ENCODE assay signal across 12 cellular contexts in the genomic region with DNA sequence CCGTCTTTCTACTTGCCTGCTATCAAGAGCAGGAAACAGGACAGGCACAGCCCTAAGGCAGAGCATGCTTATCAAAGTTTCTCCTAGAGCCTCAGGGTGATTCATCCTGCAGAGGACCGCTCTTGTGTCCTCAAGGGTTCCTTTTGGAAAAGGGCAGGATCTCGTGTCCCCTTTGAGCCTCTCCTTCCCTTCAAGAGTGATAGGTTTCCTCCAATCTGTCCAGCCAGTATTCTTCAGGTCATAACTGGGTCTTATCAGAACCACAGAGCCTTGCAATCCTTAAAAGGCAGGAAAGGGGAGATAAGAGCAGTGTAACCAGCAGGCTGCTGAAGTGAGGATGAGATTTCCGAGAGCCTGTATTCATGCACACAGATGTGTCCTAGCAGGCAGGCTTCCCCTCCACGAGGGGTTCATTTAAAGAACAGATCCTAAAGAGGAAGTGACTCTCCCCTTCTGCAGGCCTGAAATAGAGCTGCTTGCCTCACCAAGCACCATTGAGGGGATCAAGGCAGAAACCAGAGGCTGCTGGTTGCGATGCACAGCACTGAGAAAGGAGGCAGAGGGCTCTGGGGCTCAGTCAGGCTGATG.
DNase-seq lines count a peak whose midpoint lies in the region; ATAC-seq, FAIRE-seq and TF ChIP-seq lines count a peak whose summit lies in the region.
"Had no signal": no experiment of that assay in that cellular context is flagged by ENCODE, and none has a peak within 500 bp of the region (broad histone marks: within the 10 kb centered on the region; RNA-seq: fewer than 3 reads in every experiment).

No MANE protein-coding gene starts in this region.

- no peaks in the 10 kb centered on the region for H4K20me1 ChIP-seq in K562 (replicated peaks; ENCODE audit: control insufficient read depth, insufficient read depth, low read length)

- H3K27me3 ChIP-seq in K562 (ENCODE audit: control insufficient read depth in 2 of 2, insufficient read depth in 2 of 2, low read length in 2 of 2) (no peaks in the 10 kb centered on the region; a peak in 1 of 5 replicates), left lung (no peaks in the 10 kb centered on the region), transverse colon (no peaks in the 10 kb centered on the region)

- H3K9me3 Mint-ChIP-seq in stimulated activated effector memory CD8-positive, alpha-beta T cell treated with anti-CD3 and anti-CD28 coated beads, Interleukin-12 subunit alpha, Interleukin-12 subunit beta, amount 100 ng/mL, for 72 hours: peaks cover 2% of the 10 kb centered on the region

- no peaks in the 10 kb centered on the region for H3K9me3 ChIP-seq in K562 (replicated peaks; ENCODE audit: control insufficient read depth, insufficient read depth, low read depth, low read length)
- peaks cover 0 to 4% of the 10 kb centered on the region in 2 donors for H3K9me3 ChIP-seq in left lung
- peaks cover under 1 to 2% of the 10 kb centered on the region in 2 donors for H3K9me3 ChIP-seq in transverse colon

- H3K9me1 ChIP-seq in K562 (ENCODE audit: control insufficient read depth, insufficient read depth, low read length): no peaks in the 10 kb centered on the region

- H3K4me3 Mint-ChIP-seq in stimulated activated effector memory CD8-positive, alpha-beta T cell treated with anti-CD3 and anti-CD28 coated beads, Interleukin-12 subunit alpha, Interleukin-12 subunit beta, amount 100 ng/mL, for 72 hours: no peak overlapping the region
- H3K4me3 Mint-ChIP-seq: activated B cell treated with CpG ODN at 0.5 μM for 24 hours; activated naive CD8-positive, alpha-beta T cell treated with anti-CD3 and anti-CD28 coated beads for 36 hours had no signal

- intact Hi-C loops in K562 (cut with micrococcal nuclease) (no loop called here), left lung (cut with DNase I) (no loop called here), transverse colon (cut with DNase I; ENCODE audit: low total_unique reads) (loop anchor here (10.0 kb wide), 1 partner anchor 130 kb away; no protein-coding TSS in a partner anchor)

- H3K4me1 Mint-ChIP-seq in stimulated activated effector memory CD8-positive, alpha-beta T cell treated with anti-CD3 and anti-CD28 coated beads, Interleukin-12 subunit alpha, Interleukin-12 subunit beta, amount 100 ng/mL, for 72 hours: peaks cover 36% of the 10 kb centered on the region

- no TSS peak for BruUV-seq in K562 (replicated peaks; lab: Mats Ljungman, UMichigan)

- no peak overlapping the region for H3K9ac ChIP-seq in K562 (ENCODE audit: insufficient read depth in 1 of 2, low read depth in 2 of 2, low read length in 2 of 2)
- H3K9ac ChIP-seq: parathyroid adenoma had no signal

- no peak overlapping the region for H2AFZ ChIP-seq in K562 (ENCODE audit: low read depth, low read length)
- H2AFZ ChIP-seq: parathyroid adenoma had no signal

- H3K36me3 Mint-ChIP-seq in stimulated activated effector memory CD8-positive, alpha-beta T cell treated with anti-CD3 and anti-CD28 coated beads, Interleukin-12 subunit alpha, Interleukin-12 subunit beta, amount 100 ng/mL, for 72 hours: no peaks in the 10 kb centered on the region

- TF ChIP-seq RAD21 in K562 (CRISPR knock-in tag; conservative IDR thresholded peaks at IDR 0.05 in 1 of 2, IDR thresholded peaks at IDR 0.05 in 1 of 2): no peak

- FAIRE-seq in K562 (lab: Jason Lieb, UNC): no peak

- no peak for TF ChIP-seq POLR2A in K562 (conservative IDR thresholded peaks at IDR 0.05)
- TF ChIP-seq POLR2A in transverse colon (IDR thresholded peaks at IDR 0.05): no peak

- no peak for ATAC-seq in K562
- ATAC-seq in left lung: peak; percentile 90
- no peak for ATAC-seq in stimulated activated effector memory CD8-positive, alpha-beta T cell treated with anti-CD3 and anti-CD28 coated beads, Interleukin-12 subunit alpha, Interleukin-12 subunit beta, amount 100 ng/mL, for 72 hours
- no peak for ATAC-seq in GM19035 (IDR thresholded peaks at IDR 0.05; ENCODE audit: unreplicated experiment)

- 0% methylated on average over 6 of the region's 6 CpGs for WGBS in K562 (ENCODE audit: insufficient coverage, low coverage, missing lambda C conversion rate)
- WGBS in transverse colon (ENCODE audit: low coverage in 1 of 2), 2 donors: 40 to 47% methylated on average over 4 to 6 of the region's 6 CpGs

- DNase-seq in Kasumi-1 (lab: John Stamatoyannopoulos, UW): peak; percentile 98
- DNase-seq in K562 (ENCODE audit: extremely low read depth in 1 of 4, low spot score in 3 of 4): no peak
- peak in 1 of 2 donors; percentile 40 for DNase-seq in left lung
- DNase-seq in transverse colon: peak; percentile 37
- no peak for DNase-seq in stimulated activated effector memory CD8-positive, alpha-beta T cell treated with anti-CD3 and anti-CD28 coated beads, Interleukin-12 subunit alpha, Interleukin-12 subunit beta, amount 100 ng/mL, for 72 hours (ENCODE audit: low spot score in 2 of 2)
- DNase-seq in COR-L47 (lab: John Stamatoyannopoulos, UW): no peak
- no peak for DNase-seq in caudate nucleus (lab: John Stamatoyannopoulos, UW)
- DNase-seq: activated B cell treated with CpG ODN at 0.5 μM for 24 hours; activated naive CD8-positive, alpha-beta T cell treated with anti-CD3 and anti-CD28 coated beads for 36 hours; NCI-H524 had no signal

- TF ChIP-seq CTCF in K562 (IDR thresholded peaks at IDR 0.05 in 2 of 3, conservative IDR thresholded peaks at IDR 0.05 in 1 of 3; ENCODE audit: insufficient read depth in 2 of 3, low read depth in 1 of 3, low read length in 3 of 3) (no peak), left lung (IDR thresholded peaks at IDR 0.05) (no peak), transverse colon (IDR thresholded peaks at IDR 0.05) (no peak)

- no peak overlapping the region for H3K27ac Mint-ChIP-seq in stimulated activated effector memory CD8-positive, alpha-beta T cell treated with anti-CD3 and anti-CD28 coated beads, Interleukin-12 subunit alpha, Interleukin-12 subunit beta, amount 100 ng/mL, for 72 hours
- H3K27ac Mint-ChIP-seq: activated B cell treated with CpG ODN at 0.5 μM for 24 hours; activated naive CD8-positive, alpha-beta T cell treated with anti-CD3 and anti-CD28 coated beads for 36 hours had no signal

- CTCF ChIA-PET in K562 (lab: Yijun Ruan, JAX; ENCODE audit: low intra/inter-chr PET ratio): no interaction called here

- no peaks in the 10 kb centered on the region for H3K36me3 ChIP-seq in K562 (ENCODE audit: control insufficient read depth, insufficient read depth, low read length)
- no peaks in the 10 kb centered on the region for H3K36me3 ChIP-seq in left lung
- H3K36me3 ChIP-seq in transverse colon: peaks cover 0 to under 1% (median 0%) of the 10 kb centered on the region in 4 donors

- TF ChIP-seq EP300 in K562 (IDR thresholded peaks at IDR 0.05; ENCODE audit: low read length) (no peak), transverse colon (IDR thresholded peaks at IDR 0.05; ENCODE audit: low read depth) (no peak)

- H3K4me2 ChIP-seq in K562 (ENCODE audit: insufficient read depth, low read length): no peak overlapping the region

- H3K4me1 ChIP-seq in K562 (replicated peaks in 1 of 2; ENCODE audit: control insufficient read depth in 2 of 2, insufficient read depth in 2 of 2, low read length in 2 of 2): no peaks in the 10 kb centered on the region
- peaks cover 19 to 68% of the 10 kb centered on the region in 2 donors for H3K4me1 ChIP-seq in left lung
- peaks cover 12 to 58% (median 36%) of the 10 kb centered on the region in 4 donors for H3K4me1 ChIP-seq in transverse colon

- H3K27ac ChIP-seq in K562 (ENCODE audit: extremely low read depth, low read depth, low read length) (no peak overlapping the region), left lung (peak overlapping the region; percentile 30 to 46), transverse colon (peak overlapping the region; percentile 67 to 99 (median 83)), caudate nucleus (ENCODE audit: low read depth, low read length) (no peak overlapping the region)
- H3K27ac ChIP-seq: parathyroid adenoma had no signal

- in situ Hi-C loops in K562 (cut with MboI): no loop called here
- in situ Hi-C loops in transverse colon (cut with MboI; ENCODE audit: low pct_ligation_motif_present in 1 of 4, low pct_unique_long_range_greater_than_20kb in 1 of 4, low sequenced_read_pairs in 3 of 4): loop anchor here in 1 of 4 donors (25.0 kb wide), 1 partner anchor 213 kb away; no protein-coding TSS in a partner anchor

- no peaks in the 10 kb centered on the region for H3K79me2 ChIP-seq in K562 (ENCODE audit: control insufficient read depth, insufficient read depth, low read length)

- H3K4me3 ChIP-seq in K562 (no peak overlapping the region), left lung (no peak overlapping the region), transverse colon (no peak overlapping the region)

- POLR2A ChIA-PET in K562 (lab: Yijun Ruan, JAX): no interaction called here

TF ChIP-seq in K562, 482 proteins besides CTCF, POLR2A, EP300 and RAD21 (continues in another document):
- TF ChIP-seq CBFA2T2 (conservative IDR thresholded peaks at IDR 0.05) (peak; percentile 62), RFX7 (CRISPR knock-in tag; IDR thresholded peaks at IDR 0.05) (no peak), ZNF778 (CRISPR knock-in tag; IDR thresholded peaks at IDR 0.05) (no peak), KDM1A (IDR thresholded peaks at IDR 0.05) (peak in 1 of 2 experiments; percentile 15; a peak in 1 of 4 replicates), TCF7L2 (IDR thresholded peaks at IDR 0.05; ENCODE audit: low read depth, low read length) (no peak), SUPT5H (IDR thresholded peaks at IDR 0.05) (no peak), ZNF253 (CRISPR knock-in tag; conservative IDR thresholded peaks at IDR 0.05) (no peak), ZNF584 (CRISPR knock-in tag; IDR thresholded peaks at IDR 0.05; ENCODE audit: low read depth) (no peak)
- TF ChIP-seq, protein P1, sequence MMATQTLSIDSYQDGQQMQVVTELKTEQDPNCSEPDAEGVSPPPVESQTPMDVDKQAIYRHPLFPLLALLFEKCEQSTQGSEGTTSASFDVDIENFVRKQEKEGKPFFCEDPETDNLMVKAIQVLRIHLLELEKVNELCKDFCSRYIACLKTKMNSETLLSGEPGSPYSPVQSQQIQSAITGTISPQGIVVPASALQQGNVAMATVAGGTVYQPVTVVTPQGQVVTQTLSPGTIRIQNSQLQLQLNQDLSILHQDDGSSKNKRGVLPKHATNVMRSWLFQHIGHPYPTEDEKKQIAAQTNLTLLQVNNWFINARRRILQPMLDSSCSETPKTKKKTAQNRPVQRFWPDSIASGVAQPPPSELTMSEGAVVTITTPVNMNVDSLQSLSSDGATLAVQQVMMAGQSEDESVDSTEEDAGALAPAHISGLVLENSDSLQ (IDR thresholded peaks at IDR 0.05): no peak

Comparison
In these comparisons a context has a peak if more than half of its experiments do, and no peak if none do; other contexts are left out.
1. DNase-seq: peak in Kasumi-1 (2 of 2) and transverse colon (single experiment); none in K562 (0 of 4), stimulated activated effector memory CD8-positive, alpha-beta T cell treated with anti-CD3 and anti-CD28 coated beads, Interleukin-12 subunit alpha, Interleukin-12 subunit beta, amount 100 ng/mL, for 72 hours (0 of 2), COR-L47 (single experiment) and caudate nucleus (0 of 61).
2. H3K27ac ChIP-seq: peak in left lung (2 of 2) and transverse colon (4 of 4); none in K562 (single experiment) and caudate nucleus (single experiment).